In genomic region chr1:115465802-115466363, GRCh38 we compare ENCODE assay signal across 18 cellular contexts.
"Had no signal": no experiment of that assay in that cellular context is flagged by ENCODE, and none has a peak within 500 bp of the region (broad histone marks: within the 10 kb centered on the region; RNA-seq: fewer than 3 reads in every experiment).

No MANE protein-coding gene starts in this region.

- H3K4me3 ChIP-seq: heart left ventricle, sigmoid colon, skin epidermis, testis, tibial nerve had no signal

- H3K27ac ChIP-seq: heart left ventricle, neutrophil, sigmoid colon, skin epidermis, testis, tibial nerve had no signal

- H3K27me3 ChIP-seq: heart left ventricle, neutrophil, sigmoid colon, testis, tibial nerve had no signal

- FAIRE-seq: colon, islet of Langerhans had no signal

- H3K9me3 ChIP-seq: heart left ventricle, neutrophil, sigmoid colon, testis, tibial nerve had no signal

- DNase-seq: effector memory CD8-positive, alpha-beta T cell; foreskin melanocyte; heart left ventricle; hypothalamus; kidney glomerular epithelial cell; naive thymus-derived CD8-positive, alpha-beta T cell; posterior cingulate gyrus; sigmoid colon; stimulated activated CD4-positive, alpha-beta T cell treated with anti-CD3 and anti-CD28 coated beads, Interleukin-2, amount 100 ng/mL, for 24 hours; stimulated activated CD4-positive, alpha-beta T cell treated with anti-CD3 and anti-CD28 coated beads, Interleukin-4, amount 100 ng/mL, for 4 hours; stimulated activated naive B cell treated with anti-CD40 and anti-IgM and Interleukin-4, amounts not matched to agents 10 μg/mL and 1 μg/mL and 100 μg/mL, for 72 hours; stimulated activated naive CD8-positive, alpha-beta T cell treated with anti-CD3 and anti-CD28 coated beads, Interleukin-15, amount 100 ng/mL, for 72 hours had no signal

- H3K4me1 ChIP-seq: testis had no signal

- ATAC-seq: effector memory CD8-positive, alpha-beta T cell; naive thymus-derived CD8-positive, alpha-beta T cell; stimulated activated naive B cell treated with anti-CD40 and anti-IgM and Interleukin-4, amounts not matched to agents 10 μg/mL and 1 μg/mL and 100 μg/mL, for 72 hours; stimulated activated naive CD8-positive, alpha-beta T cell treated with anti-CD3 and anti-CD28 coated beads, Interleukin-15, amount 100 ng/mL, for 72 hours had no signal

- H3K36me3 ChIP-seq: heart left ventricle, neutrophil, sigmoid colon, tibial nerve had no signal
